Comparison of ENCODE assay signal across 24 cellular contexts in genomic region chr1:15856888-15857287, GRCh38.
"Had no signal": no experiment of that assay in that cellular context is flagged by ENCODE, and none has a peak within 500 bp of the region (broad histone marks: within the 10 kb centered on the region; RNA-seq: fewer than 3 reads in every experiment).

No MANE protein-coding gene starts in this region.

- H3K27me3 Mint-ChIP-seq: activated CD4-positive, alpha-beta memory T cell treated with anti-CD3 and anti-CD28 coated beads for 36 hours; activated CD4-positive, alpha-beta T cell treated with anti-CD3 and anti-CD28 coated beads, Interleukin-2, amount 10 ng/mL, durations not matched to agents 24 days and 14 days; activated T-helper 17 cell treated with anti-CD3 and anti-CD28 coated beads, Interleukin-2, amount 50 U/mL, for 72 hours; natural killer cell treated with Interleukin-12 subunit alpha and Interleukin-12 subunit beta and Interleukin-15 and Interleukin-18, amount 100 ng/mL, for 72 hours; stimulated activated naive B cell treated with anti-CD40 and anti-IgM and Interleukin-4, amounts not matched to agents 10 μg/mL and 1 μg/mL and 100 μg/mL, for 72 hours had no signal

- H3K4me2 ChIP-seq: smooth muscle cell had no signal

- H3K27ac ChIP-seq: body of pancreas, esophagus squamous epithelium, WERI-Rb-1 had no signal

- H3K36me3 Mint-ChIP-seq: activated CD4-positive, alpha-beta memory T cell treated with anti-CD3 and anti-CD28 coated beads for 36 hours; activated naive CD4-positive, alpha-beta T cell treated with anti-CD3 and anti-CD28 coated beads, Interleukin-2, amount 50 U/mL, for 72 hours; natural killer cell treated with Interleukin-12 subunit alpha and Interleukin-12 subunit beta and Interleukin-15 and Interleukin-18, amount 100 ng/mL, for 72 hours had no signal

- H3K9me3 Mint-ChIP-seq: activated CD4-positive, alpha-beta memory T cell treated with anti-CD3 and anti-CD28 coated beads for 36 hours; activated CD4-positive, alpha-beta T cell treated with anti-CD3 and anti-CD28 coated beads, Interleukin-2, amount 10 ng/mL, durations not matched to agents 24 days and 14 days; activated naive CD4-positive, alpha-beta T cell treated with anti-CD3 and anti-CD28 coated beads, Interleukin-2, amount 50 U/mL, for 72 hours; activated T-helper 17 cell treated with anti-CD3 and anti-CD28 coated beads, Interleukin-2, amount 50 U/mL, for 72 hours; natural killer cell treated with Interleukin-12 subunit alpha and Interleukin-12 subunit beta and Interleukin-15 and Interleukin-18, amount 100 ng/mL, for 72 hours; stimulated activated naive B cell treated with anti-CD40 and anti-IgM and Interleukin-4, amounts not matched to agents 10 μg/mL and 1 μg/mL and 100 μg/mL, for 72 hours had no signal

- H3K4me3 Mint-ChIP-seq: activated CD4-positive, alpha-beta memory T cell treated with anti-CD3 and anti-CD28 coated beads for 36 hours; activated CD4-positive, alpha-beta T cell treated with anti-CD3 and anti-CD28 coated beads, Interleukin-2, amount 10 ng/mL, durations not matched to agents 24 days and 14 days; activated T-helper 17 cell treated with anti-CD3 and anti-CD28 coated beads, Interleukin-2, amount 50 U/mL, for 72 hours; natural killer cell treated with Interleukin-12 subunit alpha and Interleukin-12 subunit beta and Interleukin-15 and Interleukin-18, amount 100 ng/mL, for 72 hours; stimulated activated naive B cell treated with anti-CD40 and anti-IgM and Interleukin-4, amounts not matched to agents 10 μg/mL and 1 μg/mL and 100 μg/mL, for 72 hours had no signal

- H3K36me3 ChIP-seq: tibial nerve had no signal

- H3K27ac Mint-ChIP-seq: activated CD4-positive, alpha-beta memory T cell treated with anti-CD3 and anti-CD28 coated beads for 36 hours; activated CD4-positive, alpha-beta T cell treated with anti-CD3 and anti-CD28 coated beads, Interleukin-2, amount 10 ng/mL, durations not matched to agents 24 days and 14 days; activated naive CD4-positive, alpha-beta T cell treated with anti-CD3 and anti-CD28 coated beads, Interleukin-2, amount 50 U/mL, for 72 hours; activated T-helper 17 cell treated with anti-CD3 and anti-CD28 coated beads, Interleukin-2, amount 50 U/mL, for 72 hours; natural killer cell treated with Interleukin-12 subunit alpha and Interleukin-12 subunit beta and Interleukin-15 and Interleukin-18, amount 100 ng/mL, for 72 hours had no signal

- ATAC-seq: activated naive CD4-positive, alpha-beta T cell treated with anti-CD3 and anti-CD28 coated beads, Interleukin-2, amount 50 U/mL, for 72 hours; activated T-helper 17 cell treated with anti-CD3 and anti-CD28 coated beads, Interleukin-2, amount 50 U/mL, for 72 hours; body of pancreas; left ventricle myocardium superior; mucosa of descending colon; natural killer cell treated with Interleukin-12 subunit alpha and Interleukin-12 subunit beta and Interleukin-15 and Interleukin-18, amount 100 ng/mL, for 72 hours; stimulated activated naive B cell treated with anti-CD40 and anti-IgM and Interleukin-4, amounts not matched to agents 10 μg/mL and 1 μg/mL and 100 μg/mL, for 72 hours had no signal

- H3K4me3 ChIP-seq: body of pancreas, esophagus squamous epithelium, mucosa of descending colon, smooth muscle cell, tibial nerve had no signal

- DNase-seq: activated CD4-positive, alpha-beta memory T cell treated with anti-CD3 and anti-CD28 coated beads for 36 hours; activated CD4-positive, alpha-beta T cell treated with anti-CD3 and anti-CD28 coated beads, Interleukin-2, amount 10 ng/mL, durations not matched to agents 24 days and 14 days; activated CD4-positive, CD25-positive, alpha-beta regulatory T cell treated with anti-CD3 and anti-CD28 coated beads, Interleukin-2, amount 50 U/mL, for 72 hours; activated CD8-positive, alpha-beta memory T cell treated with anti-CD3 and anti-CD28 coated beads, Interleukin-2, amount 50 U/mL, for 4 hours; activated gamma-delta T cell treated with Interleukin-2 at 50 U/mL for 16 hours; activated T-cell treated with anti-CD3 and anti-CD28 coated beads, Interleukin-2, amount 50 U/mL, for 1 hour; aorta; body of pancreas; dermis blood vessel endothelial cell; effector CD4-positive, alpha-beta T cell; esophagus squamous epithelium; foreskin melanocyte; islet precursor cell; left ventricle myocardium superior; mucosa of descending colon; stimulated activated CD4-positive, alpha-beta T cell treated with anti-CD3 and anti-CD28 coated beads, Interleukin-15, amount 100 ng/mL, for 24 hours; stimulated activated CD4-positive, alpha-beta T cell treated with anti-CD3 and anti-CD28 coated beads, Interleukin-2, amount 100 ng/mL, for 24 hours; stimulated activated naive B cell treated with anti-CD40 and anti-IgM and Interleukin-4, amounts not matched to agents 10 μg/mL and 1 μg/mL and 100 μg/mL, for 72 hours; WERI-Rb-1 had no signal

- H3K27me3 ChIP-seq: body of pancreas, esophagus squamous epithelium, tibial nerve had no signal

- H3K9me3 ChIP-seq: body of pancreas, esophagus squamous epithelium, mucosa of descending colon, tibial nerve had no signal
